ENCODE assay signal across 21 cellular contexts in the genomic region with DNA sequence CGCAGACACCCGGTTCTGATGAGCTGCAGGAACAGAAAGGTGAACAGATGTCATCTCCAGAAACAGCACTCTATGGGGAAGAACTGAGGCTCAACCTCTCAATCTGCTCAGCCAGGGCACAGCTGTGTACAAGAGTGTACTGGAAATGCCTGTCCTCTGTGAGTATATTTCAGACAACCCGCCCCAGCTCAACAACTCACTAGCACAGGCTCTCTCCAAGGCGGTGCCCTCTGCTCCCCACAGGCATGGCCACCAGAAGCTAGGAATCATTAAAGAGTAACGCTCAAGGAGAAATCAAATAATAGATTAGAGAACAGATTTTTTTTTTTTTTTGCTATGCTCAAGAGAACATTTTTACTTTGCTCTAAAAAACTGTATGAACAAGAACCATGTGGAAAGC.
"Had no signal": no experiment of that assay in that cellular context is flagged by ENCODE, and none has a peak within 500 bp of the region (broad histone marks: within the 10 kb centered on the region; RNA-seq: fewer than 3 reads in every experiment).

No MANE protein-coding gene starts in this region.

- H3K9me3 ChIP-seq: adrenal gland, esophagus muscularis mucosa, gastroesophageal sphincter, spleen, tibial artery had no signal

- H3K27me3 Mint-ChIP-seq: activated CD8-positive, alpha-beta memory T cell treated with anti-CD3 and anti-CD28 coated beads, Interleukin-2, amount 10 ng/mL, durations not matched to agents 7 days and 5 days; dendritic cell treated with granulocyte-macrophage colony-stimulating factor and Interleukin-4, amounts not matched to agents 40 ng/mL and 50 ng/mL, for 4 days; natural killer cell treated with Interleukin-12 subunit alpha and Interleukin-12 subunit beta and Interleukin-15 and Interleukin-18, amount 100 ng/mL, for 72 hours had no signal

- H3K9me3 Mint-ChIP-seq: activated naive CD4-positive, alpha-beta T cell treated with anti-CD3 and anti-CD28 coated beads, Interleukin-2, amount 50 U/mL, for 72 hours; dendritic cell treated with granulocyte-macrophage colony-stimulating factor and Interleukin-4, amounts not matched to agents 40 ng/mL and 50 ng/mL, for 4 days; natural killer cell treated with Interleukin-12 subunit alpha and Interleukin-12 subunit beta and Interleukin-15 and Interleukin-18, amount 100 ng/mL, for 72 hours had no signal

- H3K4me1 ChIP-seq: esophagus muscularis mucosa, gastroesophageal sphincter, tibial artery had no signal

- H3K27me3 ChIP-seq: adrenal gland, cardiac muscle cell, esophagus muscularis mucosa, gastroesophageal sphincter, spleen, tibial artery had no signal

- ATAC-seq: activated CD4-positive, CD25-positive, alpha-beta regulatory T cell treated with anti-CD3 and anti-CD28 coated beads, Interleukin-2, amount 50 U/mL, for 24 hours; activated CD8-positive, alpha-beta memory T cell treated with anti-CD3 and anti-CD28 coated beads, Interleukin-2, amount 10 ng/mL, durations not matched to agents 7 days and 5 days; activated naive CD4-positive, alpha-beta T cell treated with anti-CD3 and anti-CD28 coated beads, Interleukin-2, amount 50 U/mL, for 72 hours; gastroesophageal sphincter; natural killer cell treated with Interleukin-12 subunit alpha and Interleukin-12 subunit beta and Interleukin-15 and Interleukin-18, amount 100 ng/mL, for 72 hours had no signal

- H3K27ac ChIP-seq: adrenal gland, cardiac muscle cell, esophagus muscularis mucosa, gastroesophageal sphincter, spleen, tibial artery had no signal

- H3K4me3 ChIP-seq: adrenal gland, cardiac muscle cell, esophagus muscularis mucosa, gastroesophageal sphincter, spleen, tibial artery had no signal

- H3K27ac Mint-ChIP-seq: activated CD8-positive, alpha-beta memory T cell treated with anti-CD3 and anti-CD28 coated beads, Interleukin-2, amount 10 ng/mL, durations not matched to agents 7 days and 5 days; activated naive CD4-positive, alpha-beta T cell treated with anti-CD3 and anti-CD28 coated beads, Interleukin-2, amount 50 U/mL, for 72 hours; dendritic cell treated with granulocyte-macrophage colony-stimulating factor and Interleukin-4, amounts not matched to agents 40 ng/mL and 50 ng/mL, for 4 days; natural killer cell treated with Interleukin-12 subunit alpha and Interleukin-12 subunit beta and Interleukin-15 and Interleukin-18, amount 100 ng/mL, for 72 hours had no signal

- H3K4me3 Mint-ChIP-seq: activated CD8-positive, alpha-beta memory T cell treated with anti-CD3 and anti-CD28 coated beads, Interleukin-2, amount 10 ng/mL, durations not matched to agents 7 days and 5 days; dendritic cell treated with granulocyte-macrophage colony-stimulating factor and Interleukin-4, amounts not matched to agents 40 ng/mL and 50 ng/mL, for 4 days; natural killer cell treated with Interleukin-12 subunit alpha and Interleukin-12 subunit beta and Interleukin-15 and Interleukin-18, amount 100 ng/mL, for 72 hours had no signal

- DNase-seq: activated CD4-positive, alpha-beta T cell treated with anti-CD3 and anti-CD28 coated beads, Interleukin-2, amount 50 U/mL, for 48 hours; activated CD8-positive, alpha-beta memory T cell treated with anti-CD3 and anti-CD28 coated beads, Interleukin-2, amount 10 ng/mL, durations not matched to agents 7 days and 5 days; activated effector memory CD4-positive, alpha-beta T cell treated with anti-CD3 and anti-CD28 coated beads, Interleukin-2, amount 50 U/mL, for 16 hours; activated T-cell treated with anti-CD3 and anti-CD28 coated beads, Interleukin-2, amount 50 U/mL, for 1 hour; effector CD8-positive, alpha-beta T cell; occipital lobe; posterior cingulate gyrus; spleen; stimulated activated CD4-positive, alpha-beta T cell treated with anti-CD3 and anti-CD28 coated beads, Interleukin-4, amount 100 ng/mL, for 4 hours; stimulated activated naive CD4-positive, alpha-beta T cell treated with Interleukin-2 at 50 U/mL for 16 hours; T-helper 1 cell; T1000; tibial artery had no signal
